In the genomic region with DNA sequence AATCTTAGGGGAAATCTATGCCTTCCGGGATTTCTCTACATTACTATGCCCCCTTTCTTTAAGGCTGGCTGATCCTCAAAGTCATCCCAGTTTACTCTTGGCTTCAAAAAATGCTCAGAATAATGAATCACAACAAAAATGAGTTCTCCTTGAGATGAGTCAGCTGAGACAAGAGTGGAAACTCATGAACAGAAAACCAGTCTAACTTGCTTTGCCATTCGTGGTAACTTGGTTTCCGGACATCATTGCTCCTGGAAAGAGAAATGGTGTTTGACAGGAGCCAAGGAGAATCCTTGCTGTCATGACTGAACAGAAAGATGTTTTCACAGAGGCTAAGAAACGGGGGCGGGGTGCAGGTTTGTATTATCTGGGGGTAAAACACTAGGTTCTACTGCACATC, we compare ENCODE assay signal across 18 cellular contexts.
DNase-seq lines count a peak whose midpoint lies in the region; ATAC-seq, FAIRE-seq and TF ChIP-seq lines count a peak whose summit lies in the region.
"Had no signal": no experiment of that assay in that cellular context is flagged by ENCODE, and none has a peak within 500 bp of the region (broad histone marks: within the 10 kb centered on the region; RNA-seq: fewer than 3 reads in every experiment).

No MANE protein-coding gene starts in this region.

- H3K27me3 ChIP-seq in GM23338 (ENCODE audit: insufficient read depth) (no peaks in the 10 kb centered on the region), RWPE2 (ENCODE audit: insufficient read depth, poor library complexity, severe bottlenecking) (no peaks in the 10 kb centered on the region), foreskin keratinocyte (no peaks in the 10 kb centered on the region), suprapubic skin (no peaks in the 10 kb centered on the region), MG63 (no peaks in the 10 kb centered on the region)
- H3K27me3 ChIP-seq: testis had no signal

- H3K4me1 Mint-ChIP-seq in GM23338, result peaks cover 20% of the 10 kb centered on the region

- no peaks in the 10 kb centered on the region for H3K9me3 ChIP-seq in RWPE2 (ENCODE audit: severe bottlenecking)
- H3K9me3 ChIP-seq in suprapubic skin, result no peaks in the 10 kb centered on the region
- no peaks in the 10 kb centered on the region for H3K9me3 ChIP-seq in MG63
- H3K9me3 ChIP-seq: HAP-1, testis had no signal

- no peak overlapping the region for H3K27ac ChIP-seq in GM23338 (ENCODE audit: low read depth)
- H3K27ac ChIP-seq in RWPE2 (ENCODE audit: poor library complexity, severe bottlenecking), result peak overlapping the region; percentile 76
- H3K27ac ChIP-seq in foreskin keratinocyte, result peak overlapping the region; percentile 92
- H3K27ac ChIP-seq in suprapubic skin, result peak overlapping the region; percentile 6
- H3K27ac ChIP-seq: testis had no signal

- no peaks in the 10 kb centered on the region for H4K20me1 ChIP-seq in GM23338 (replicated peaks; ENCODE audit: insufficient read depth)

- H3K4me1 ChIP-seq in GM23338 (ENCODE audit: insufficient read depth) (peaks cover 12% of the 10 kb centered on the region), RWPE2 (ENCODE audit: insufficient read depth, poor library complexity, severe bottlenecking) (peaks cover 41% of the 10 kb centered on the region), foreskin keratinocyte (peaks cover 33% of the 10 kb centered on the region), suprapubic skin (peaks cover 9% of the 10 kb centered on the region)
- H3K4me1 ChIP-seq: testis had no signal

- WGBS in suprapubic skin, result 42% methylated on average over 5 of the region's 5 CpGs

- no peak overlapping the region for H3K27ac Mint-ChIP-seq in GM23338
- H3K27ac Mint-ChIP-seq: effector memory CD8-positive, alpha-beta T cell had no signal

- H3K36me3 ChIP-seq in GM23338 (ENCODE audit: insufficient read depth) (no peaks in the 10 kb centered on the region), RWPE2 (ENCODE audit: low read depth) (no peaks in the 10 kb centered on the region), suprapubic skin (no peaks in the 10 kb centered on the region), MG63 (no peaks in the 10 kb centered on the region)
- H3K36me3 ChIP-seq: HAP-1 had no signal

- TF ChIP-seq EP300 in suprapubic skin (IDR thresholded peaks at IDR 0.05), result no peak

- H3K36me3 Mint-ChIP-seq in GM23338 (ENCODE audit: low read depth), result no peaks in the 10 kb centered on the region

- H3K27me3 Mint-ChIP-seq in GM23338 (ENCODE audit: insufficient read depth, low read depth, poor library complexity), result peaks cover 8% of the 10 kb centered on the region

- no peak for DNase-seq in GM23338 (ENCODE audit: low spot score)
- no peak for DNase-seq in RWPE2 (ENCODE audit: low spot score)
- peak; percentile 90 to 96 for DNase-seq in foreskin keratinocyte
- DNase-seq in suprapubic skin (ENCODE audit: low spot score in 2 of 2), result no peak
- no peak for DNase-seq in urothelium cell line (ENCODE audit: low spot score)
- no peak for DNase-seq in MG63
- DNase-seq: activated CD4-positive, CD25-positive, alpha-beta regulatory T cell; effector memory CD8-positive, alpha-beta T cell; left ventricle myocardium superior; NCI-H146; NCI-H345; SHP77; stimulated activated CD4-positive, alpha-beta T cell treated with anti-CD3 and anti-CD28 coated beads, Interleukin-4, amount 100 ng/mL, for 24 hours; testis had no signal

- no peak for FAIRE-seq in urothelium cell line (lab: Jason Lieb, UNC)
- FAIRE-seq: D721Med, frontal cortex had no signal

- ATAC-seq in GM23338 (no peak), RWPE2 (ENCODE audit: low read depth) (peak; percentile 78), foreskin keratinocyte (peak; percentile 81), GM18873 (IDR thresholded peaks at IDR 0.05; ENCODE audit: low FRiP score, unreplicated experiment) (no peak)
- ATAC-seq: effector memory CD8-positive, alpha-beta T cell; left ventricle myocardium superior had no signal

- H3K79me2 ChIP-seq in GM23338 (replicated peaks; ENCODE audit: insufficient read depth), result no peaks in the 10 kb centered on the region

- no peak for TF ChIP-seq POLR2A in suprapubic skin (IDR thresholded peaks at IDR 0.05)

- H3K9me3 Mint-ChIP-seq in GM23338, result no peaks in the 10 kb centered on the region; the same call in 2 of the 3 replicates
- H3K9me3 Mint-ChIP-seq: effector memory CD8-positive, alpha-beta T cell had no signal

- H3K4me2 ChIP-seq in GM23338, result no peak overlapping the region

- TF ChIP-seq CTCF in GM23338 (conservative IDR thresholded peaks at IDR 0.05; ENCODE audit: low read depth in 2 of 2), result no peak
- TF ChIP-seq CTCF in RWPE2 (IDR thresholded peaks at IDR 0.05; ENCODE audit: poor library complexity, severe bottlenecking), result no peak
- peak; percentile 41 for TF ChIP-seq CTCF in foreskin keratinocyte (conservative IDR thresholded peaks at IDR 0.05)
- TF ChIP-seq CTCF in suprapubic skin (IDR thresholded peaks at IDR 0.05), result no peak

- H2AFZ ChIP-seq in GM23338, result peak overlapping the region; percentile 84

- H3K4me3 Mint-ChIP-seq in GM23338, result no peak overlapping the region
- H3K4me3 Mint-ChIP-seq: effector memory CD8-positive, alpha-beta T cell had no signal

- H3K4me3 ChIP-seq in GM23338, result no peak overlapping the region
- no peak overlapping the region for H3K4me3 ChIP-seq in RWPE2 (ENCODE audit: severe bottlenecking)
- H3K4me3 ChIP-seq in suprapubic skin, result no peak overlapping the region
- H3K4me3 ChIP-seq in MG63, result no peak overlapping the region
- H3K4me3 ChIP-seq: HAP-1, testis had no signal

- no peaks in the 10 kb centered on the region for H3K9me2 ChIP-seq in GM23338 (ENCODE audit: insufficient read depth)

- H3F3A ChIP-seq in GM23338 (replicated peaks; ENCODE audit: low read depth), result no peaks in the 10 kb centered on the region

TF ChIP-seq in GM23338, 12 proteins besides CTCF, POLR2A, EP300 and RAD21:
- TF ChIP-seq, protein P1, sequence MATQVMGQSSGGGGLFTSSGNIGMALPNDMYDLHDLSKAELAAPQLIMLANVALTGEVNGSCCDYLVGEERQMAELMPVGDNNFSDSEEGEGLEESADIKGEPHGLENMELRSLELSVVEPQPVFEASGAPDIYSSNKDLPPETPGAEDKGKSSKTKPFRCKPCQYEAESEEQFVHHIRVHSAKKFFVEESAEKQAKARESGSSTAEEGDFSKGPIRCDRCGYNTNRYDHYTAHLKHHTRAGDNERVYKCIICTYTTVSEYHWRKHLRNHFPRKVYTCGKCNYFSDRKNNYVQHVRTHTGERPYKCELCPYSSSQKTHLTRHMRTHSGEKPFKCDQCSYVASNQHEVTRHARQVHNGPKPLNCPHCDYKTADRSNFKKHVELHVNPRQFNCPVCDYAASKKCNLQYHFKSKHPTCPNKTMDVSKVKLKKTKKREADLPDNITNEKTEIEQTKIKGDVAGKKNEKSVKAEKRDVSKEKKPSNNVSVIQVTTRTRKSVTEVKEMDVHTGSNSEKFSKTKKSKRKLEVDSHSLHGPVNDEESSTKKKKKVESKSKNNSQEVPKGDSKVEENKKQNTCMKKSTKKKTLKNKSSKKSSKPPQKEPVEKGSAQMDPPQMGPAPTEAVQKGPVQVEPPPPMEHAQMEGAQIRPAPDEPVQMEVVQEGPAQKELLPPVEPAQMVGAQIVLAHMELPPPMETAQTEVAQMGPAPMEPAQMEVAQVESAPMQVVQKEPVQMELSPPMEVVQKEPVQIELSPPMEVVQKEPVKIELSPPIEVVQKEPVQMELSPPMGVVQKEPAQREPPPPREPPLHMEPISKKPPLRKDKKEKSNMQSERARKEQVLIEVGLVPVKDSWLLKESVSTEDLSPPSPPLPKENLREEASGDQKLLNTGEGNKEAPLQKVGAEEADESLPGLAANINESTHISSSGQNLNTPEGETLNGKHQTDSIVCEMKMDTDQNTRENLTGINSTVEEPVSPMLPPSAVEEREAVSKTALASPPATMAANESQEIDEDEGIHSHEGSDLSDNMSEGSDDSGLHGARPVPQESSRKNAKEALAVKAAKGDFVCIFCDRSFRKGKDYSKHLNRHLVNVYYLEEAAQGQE (IDR thresholded peaks at IDR 0.05; ENCODE audit: unreplicated experiment), result no peak
- TF ChIP-seq CREB1 (CRISPR knock-in tag; IDR thresholded peaks at IDR 0.05; ENCODE audit: low read depth) (no peak), EZH2 (IDR thresholded peaks at IDR 0.05; ENCODE audit: low read depth, unreplicated experiment) (no peak), JUNB (IDR thresholded peaks at IDR 0.05; ENCODE audit: unreplicated experiment) (no peak), POLR2AphosphoS5 (IDR thresholded peaks at IDR 0.05; ENCODE audit: low read depth) (no peak), STAT1 (IDR thresholded peaks at IDR 0.05; ENCODE audit: unreplicated experiment) (no peak)

Comparison
In these comparisons a context has a peak if more than half of its experiments do, and no peak if none do; other contexts are left out.
1. ATAC-seq: peak in RWPE2 (single experiment) and foreskin keratinocyte (single experiment); none in GM23338 (single experiment) and GM18873 (single experiment).
2. DNase-seq: peak in foreskin keratinocyte (2 of 2); none in GM23338 (single experiment), RWPE2 (single experiment), suprapubic skin (0 of 2), urothelium cell line (single experiment) and MG63 (single experiment).